8 cellular contexts compared by ENCODE assay signal in genomic region chr19:7870571-7871279, GRCh38. TPM values are rescaled to one million over a fixed set of nuclear protein-coding genes. Genes with fewer than 3 reads are reported as not detected.
DNase-seq lines count a peak whose midpoint lies in the region; ATAC-seq and TF ChIP-seq lines count a peak whose summit lies in the region.

No MANE protein-coding gene starts in this region.

- intact Hi-C loops in Right ventricle myocardium inferior (cut with DNase I) = loop anchor here (2.0 kb wide), 1 partner anchor 32 kb away; the partner anchor contains the start of gene MAP2K7

- TF ChIP-seq CTCF in right atrium auricular region (IDR thresholded peaks at IDR 0.05) = no peak

- no peaks in the 10 kb centered on the region for H3K9me3 ChIP-seq in right atrium auricular region

- DNase-seq in Right ventricle myocardium inferior (ENCODE audit: missing footprints) (peak; percentile 1), right atrium auricular region (ENCODE audit: low spot score) (no peak), NCI-H774 (lab: John Stamatoyannopoulos, UW) (peak; percentile 72), germinal center (ENCODE audit: low spot score) (peak; percentile 47), NCI-H524 (lab: John Stamatoyannopoulos, UW) (no peak)
- DNase-seq in activated CD8-positive, alpha-beta memory T cell treated with anti-CD3 and anti-CD28 coated beads, Interleukin-2, amount 50 U/mL, for 24 hours (ENCODE audit: extremely low read depth) = peak; percentile 5
- peak; percentile 33 to 68 (median 67) for DNase-seq in stimulated activated CD4-positive, alpha-beta T cell treated with anti-CD3 and anti-CD28 coated beads, TNF-alpha, amount 100 ng/mL, for 48 hours (ENCODE audit: low read depth in 3 of 3)

- H3K27ac ChIP-seq in right atrium auricular region = no peak overlapping the region

- H3K4me3 ChIP-seq in right atrium auricular region = no peak overlapping the region

- peaks cover 0 to 5% of the 10 kb centered on the region in 2 donors for H3K27me3 ChIP-seq in right atrium auricular region

- no peaks in the 10 kb centered on the region for H3K36me3 ChIP-seq in right atrium auricular region

- peaks cover 0 to 49% of the 10 kb centered on the region in 2 donors for H3K4me1 ChIP-seq in right atrium auricular region

- ATAC-seq in Right ventricle myocardium inferior (peak; percentile 6), GM19455 (IDR thresholded peaks at IDR 0.05; ENCODE audit: unreplicated experiment) (no peak)

RNA-seq across cellular contexts. Expression of gene PRR36, which starts 3.5 kb away (rescaled TPM):
- total RNA-seq in Right ventricle myocardium inferior (not detected), right atrium auricular region (not detected)

RNA-seq across cellular contexts. Expression of gene LRRC8E, which starts 17.6 kb away (rescaled TPM):
- total RNA-seq in Right ventricle myocardium inferior (2.5 TPM), right atrium auricular region (1 to 10 TPM; 1.5 to 2.1 TPM)

RNA-seq across cellular contexts. Expression of gene MAP2K7, which starts 33.0 kb away (rescaled TPM):
- total RNA-seq in Right ventricle myocardium inferior (28.0 TPM), right atrium auricular region (10 to 100 TPM; 12.0 to 14.4 TPM)

RNA-seq across cellular contexts. Expression of gene EVI5L, which starts 40.7 kb away (rescaled TPM):
- total RNA-seq in Right ventricle myocardium inferior (21.5 TPM), right atrium auricular region (10 to 100 TPM; 14.2 to 17.4 TPM)

RNA-seq across cellular contexts. Expression of gene TGFBR3L, which starts 43.9 kb away (rescaled TPM):
- total RNA-seq in Right ventricle myocardium inferior (7.2 TPM), right atrium auricular region (10 to 100 TPM; 22.1 to 26.7 TPM)

Comparison
In these comparisons a context has a peak if more than half of its experiments do, and no peak if none do; other contexts are left out.
1. DNase-seq: peak in Right ventricle myocardium inferior (single experiment), NCI-H774 (single experiment), activated CD8-positive, alpha-beta memory T cell treated with anti-CD3 and anti-CD28 coated beads, Interleukin-2, amount 50 U/mL, for 24 hours (single experiment), germinal center (single experiment) and stimulated activated CD4-positive, alpha-beta T cell treated with anti-CD3 and anti-CD28 coated beads, TNF-alpha, amount 100 ng/mL, for 48 hours (3 of 3); none in right atrium auricular region (single experiment) and NCI-H524 (0 of 2).